2 cellular contexts compared by ENCODE assay signal in genomic region chr2:100422320-100422719, GRCh38.
TF ChIP-seq lines count a peak whose summit lies in the region.

No MANE protein-coding gene starts in this region.

TF ChIP-seq in K562, 482 proteins besides CTCF, POLR2A, EP300 and RAD21:
- no peak for TF ChIP-seq PRDM10 (IDR thresholded peaks at IDR 0.05; ENCODE audit: partially characterized antibody)
- TF ChIP-seq NONO (IDR thresholded peaks at IDR 0.05; ENCODE audit: low read depth in 2 of 2, low read length in 1 of 2): no peak
- peak; percentile 49; the same call in 1 of the 2 replicates for TF ChIP-seq SMC3 (conservative IDR thresholded peaks at IDR 0.05; ENCODE audit: insufficient read depth, low read depth, low read length)
- no peak for TF ChIP-seq MCM7 (IDR thresholded peaks at IDR 0.05)

TF ChIP-seq in liver, 16 proteins besides CTCF, POLR2A, EP300 and RAD21 (continued from another document):
- TF ChIP-seq REST (IDR thresholded peaks at IDR 0.05) (no peak), ATF3 (IDR thresholded peaks at IDR 0.05) (no peak), ZBTB33 (IDR thresholded peaks at IDR 0.05) (no peak), RXRA (IDR thresholded peaks at IDR 0.05) (no peak), FOXA1 (IDR thresholded peaks at IDR 0.05) (no peak), JUND (IDR thresholded peaks at IDR 0.05) (no peak), TAF1 (conservative IDR thresholded peaks at IDR 0.05) (no peak), FOXA2 (IDR thresholded peaks at IDR 0.05) (no peak), GABPA (IDR thresholded peaks at IDR 0.05 in 1 of 2, conservative IDR thresholded peaks at IDR 0.05 in 1 of 2) (no peak), SP1 (IDR thresholded peaks at IDR 0.05) (no peak), HNF4A (conservative IDR thresholded peaks at IDR 0.05) (no peak), MAX (IDR thresholded peaks at IDR 0.05) (no peak), NR2F2 (IDR thresholded peaks at IDR 0.05) (no peak), HNF4G (IDR thresholded peaks at IDR 0.05) (no peak), EGR1 (IDR thresholded peaks at IDR 0.05; ENCODE audit: low read depth in 2 of 2) (no peak)
